ENCODE assay signal across 1 cellular context in the genomic region with DNA sequence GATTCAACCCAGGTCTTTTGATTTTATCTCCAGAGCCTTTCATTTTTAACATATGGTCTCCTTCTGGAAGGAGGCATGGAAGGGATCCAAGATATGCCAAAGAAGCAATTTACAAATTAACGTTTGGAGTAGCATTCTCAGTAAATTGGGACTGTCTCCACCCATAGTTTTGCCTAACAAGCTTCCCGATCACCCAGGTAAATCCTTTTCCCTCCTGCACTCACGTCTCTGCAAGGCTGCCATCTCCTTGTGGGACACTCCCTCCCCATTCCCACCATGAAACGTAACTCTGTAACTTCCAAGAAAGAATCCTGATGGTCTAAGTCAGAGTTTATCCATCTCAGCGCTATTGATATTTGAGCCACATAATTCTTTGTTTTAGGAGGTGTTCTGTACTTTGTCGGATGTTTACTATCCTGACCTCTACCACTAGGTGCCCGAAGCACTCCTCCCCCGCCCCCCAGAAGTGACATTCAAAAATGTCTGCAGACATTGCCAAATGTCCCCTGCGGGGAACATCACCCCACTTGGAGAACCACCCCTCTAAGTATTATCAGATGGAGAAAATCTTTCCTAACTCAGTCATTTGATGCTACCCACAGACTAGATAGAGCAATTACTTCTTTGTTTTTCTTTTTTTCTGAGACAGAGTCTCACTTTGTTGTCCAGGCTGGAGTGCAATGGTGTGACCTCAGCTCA.
TF ChIP-seq lines count a peak whose summit lies in the region.

No MANE protein-coding gene starts in this region.

TF ChIP-seq in HepG2, 621 proteins besides CTCF, POLR2A, EP300 and RAD21 (continued from another document):
- TF ChIP-seq, protein P1, sequence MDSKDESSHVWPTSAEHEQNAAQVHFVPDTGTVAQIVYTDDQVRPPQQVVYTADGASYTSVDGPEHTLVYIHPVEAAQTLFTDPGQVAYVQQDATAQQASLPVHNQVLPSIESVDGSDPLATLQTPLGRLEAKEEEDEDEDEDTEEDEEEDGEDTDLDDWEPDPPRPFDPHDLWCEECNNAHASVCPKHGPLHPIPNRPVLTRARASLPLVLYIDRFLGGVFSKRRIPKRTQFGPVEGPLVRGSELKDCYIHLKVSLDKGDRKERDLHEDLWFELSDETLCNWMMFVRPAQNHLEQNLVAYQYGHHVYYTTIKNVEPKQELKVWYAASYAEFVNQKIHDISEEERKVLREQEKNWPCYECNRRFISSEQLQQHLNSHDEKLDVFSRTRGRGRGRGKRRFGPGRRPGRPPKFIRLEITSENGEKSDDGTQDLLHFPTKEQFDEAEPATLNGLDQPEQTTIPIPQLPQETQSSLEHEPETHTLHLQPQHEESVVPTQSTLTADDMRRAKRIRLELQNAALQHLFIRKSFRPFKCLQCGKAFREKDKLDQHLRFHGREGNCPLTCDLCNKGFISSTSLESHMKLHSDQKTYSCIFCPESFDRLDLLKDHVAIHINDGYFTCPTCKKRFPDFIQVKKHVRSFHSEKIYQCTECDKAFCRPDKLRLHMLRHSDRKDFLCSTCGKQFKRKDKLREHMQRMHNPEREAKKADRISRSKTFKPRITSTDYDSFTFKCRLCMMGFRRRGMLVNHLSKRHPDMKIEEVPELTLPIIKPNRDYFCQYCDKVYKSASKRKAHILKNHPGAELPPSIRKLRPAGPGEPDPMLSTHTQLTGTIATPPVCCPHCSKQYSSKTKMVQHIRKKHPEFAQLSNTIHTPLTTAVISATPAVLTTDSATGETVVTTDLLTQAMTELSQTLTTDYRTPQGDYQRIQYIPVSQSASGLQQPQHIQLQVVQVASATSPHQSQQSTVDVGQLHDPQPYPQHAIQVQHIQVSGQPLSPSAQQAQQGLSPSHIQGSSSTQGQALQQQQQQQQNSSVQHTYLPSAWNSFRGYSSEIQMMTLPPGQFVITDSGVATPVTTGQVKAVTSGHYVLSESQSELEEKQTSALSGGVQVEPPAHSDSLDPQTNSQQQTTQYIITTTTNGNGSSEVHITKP (CRISPR knock-in tag; IDR thresholded peaks at IDR 0.05; ENCODE audit: low read depth) = no peak
- TF ChIP-seq RARA (CRISPR knock-in tag; IDR thresholded peaks at IDR 0.05) (no peak), SMARCE1 (IDR thresholded peaks at IDR 0.05; ENCODE audit: borderline replicate concordance) (no peak), ZMYM2 (CRISPR knock-in tag; IDR thresholded peaks at IDR 0.05) (no peak), ZNF672 (CRISPR knock-in tag; IDR thresholded peaks at IDR 0.05) (no peak), NR1H2 (CRISPR knock-in tag; IDR thresholded peaks at IDR 0.05; ENCODE audit: borderline replicate concordance, low read depth) (no peak)
- TF ChIP-seq, protein P2, sequence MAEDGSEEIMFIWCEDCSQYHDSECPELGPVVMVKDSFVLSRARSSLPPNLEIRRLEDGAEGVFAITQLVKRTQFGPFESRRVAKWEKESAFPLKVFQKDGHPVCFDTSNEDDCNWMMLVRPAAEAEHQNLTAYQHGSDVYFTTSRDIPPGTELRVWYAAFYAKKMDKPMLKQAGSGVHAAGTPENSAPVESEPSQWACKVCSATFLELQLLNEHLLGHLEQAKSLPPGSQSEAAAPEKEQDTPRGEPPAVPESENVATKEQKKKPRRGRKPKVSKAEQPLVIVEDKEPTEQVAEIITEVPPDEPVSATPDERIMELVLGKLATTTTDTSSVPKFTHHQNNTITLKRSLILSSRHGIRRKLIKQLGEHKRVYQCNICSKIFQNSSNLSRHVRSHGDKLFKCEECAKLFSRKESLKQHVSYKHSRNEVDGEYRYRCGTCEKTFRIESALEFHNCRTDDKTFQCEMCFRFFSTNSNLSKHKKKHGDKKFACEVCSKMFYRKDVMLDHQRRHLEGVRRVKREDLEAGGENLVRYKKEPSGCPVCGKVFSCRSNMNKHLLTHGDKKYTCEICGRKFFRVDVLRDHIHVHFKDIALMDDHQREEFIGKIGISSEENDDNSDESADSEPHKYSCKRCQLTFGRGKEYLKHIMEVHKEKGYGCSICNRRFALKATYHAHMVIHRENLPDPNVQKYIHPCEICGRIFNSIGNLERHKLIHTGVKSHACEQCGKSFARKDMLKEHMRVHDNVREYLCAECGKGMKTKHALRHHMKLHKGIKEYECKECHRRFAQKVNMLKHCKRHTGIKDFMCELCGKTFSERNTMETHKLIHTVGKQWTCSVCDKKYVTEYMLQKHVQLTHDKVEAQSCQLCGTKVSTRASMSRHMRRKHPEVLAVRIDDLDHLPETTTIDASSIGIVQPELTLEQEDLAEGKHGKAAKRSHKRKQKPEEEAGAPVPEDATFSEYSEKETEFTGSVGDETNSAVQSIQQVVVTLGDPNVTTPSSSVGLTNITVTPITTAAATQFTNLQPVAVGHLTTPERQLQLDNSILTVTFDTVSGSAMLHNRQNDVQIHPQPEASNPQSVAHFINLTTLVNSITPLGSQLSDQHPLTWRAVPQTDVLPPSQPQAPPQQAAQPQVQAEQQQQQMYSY (CRISPR knock-in tag; IDR thresholded peaks at IDR 0.05) = no peak
